Comparison of ENCODE assay signal across 18 cellular contexts in the genomic region with DNA sequence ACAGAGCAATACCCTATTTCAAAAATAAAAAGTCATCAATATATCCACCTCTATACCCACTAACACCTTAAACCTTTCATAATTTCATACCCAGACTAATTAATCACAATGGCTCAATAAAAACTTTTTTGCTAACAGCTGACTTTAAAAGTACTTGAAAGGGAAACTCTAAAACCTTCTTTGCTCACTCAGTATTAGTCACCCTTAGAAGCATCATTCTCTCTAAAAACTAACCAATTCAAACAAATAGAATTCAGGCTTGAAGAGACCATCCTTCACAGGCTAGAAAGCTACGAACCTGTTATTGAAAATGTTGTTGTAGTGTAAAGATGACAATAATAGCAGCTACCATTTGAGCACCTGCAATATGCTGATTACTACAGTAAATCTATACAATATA. TPM values are rescaled to one million over a fixed set of nuclear protein-coding genes. Genes with fewer than 3 reads are reported as not detected.
DNase-seq lines count a peak whose midpoint lies in the region; FAIRE-seq and TF ChIP-seq lines count a peak whose summit lies in the region.
"Had no signal": no experiment of that assay in that cellular context is flagged by ENCODE, and none has a peak within 500 bp of the region (broad histone marks: within the 10 kb centered on the region; RNA-seq: fewer than 3 reads in every experiment).

No MANE protein-coding gene starts in this region.

- TF ChIP-seq CTCF in osteoblast (IDR thresholded peaks at IDR 0.05; ENCODE audit: extremely low read depth, low read depth, low read length), result no peak

- peaks cover 90% of the 10 kb centered on the region for H3K36me3 Mint-ChIP-seq in activated T-cell treated with anti-CD3 and anti-CD28 coated beads, Interleukin-2, amount 50 U/mL, for 24 hours (ENCODE audit: low read depth)

- peaks cover 14% of the 10 kb centered on the region for H3K79me2 ChIP-seq in osteoblast (ENCODE audit: insufficient read depth, low read length)

- no peak overlapping the region for H3K4me3 ChIP-seq in osteoblast (ENCODE audit: insufficient read depth, low read length)

- DNase-seq in activated T-cell treated with anti-CD3 and anti-CD28 coated beads, Interleukin-2, amount 50 U/mL, for 24 hours, result no peak
- no peak for DNase-seq in activated T-cell treated with anti-CD3 and anti-CD28 coated beads for 4 hours
- peak; percentile 31 for DNase-seq in LHCN-M2 (ENCODE audit: low read depth)
- DNase-seq in fibroblast of peridontal ligament (ENCODE audit: extremely low read depth), result peak; percentile 35
- no peak for DNase-seq in osteoblast (ENCODE audit: insufficient read length, low spot score, missing footprints)
- no peak for DNase-seq in GM19239 (ENCODE audit: insufficient read length, low spot score)
- no peak for DNase-seq in ecto neural progenitor cell (ENCODE audit: low spot score)
- DNase-seq in GDM1 (lab: John Stamatoyannopoulos, UW), result no peak
- DNase-seq: 8988T, Caco-2, DMS153, H7, Kasumi-1, NCI-H1092 treated with DMSO at 0.1 percent for 48 hours, NCI-H2081, NCI-H446 treated with DMSO at 0.1 percent for 48 hours, Right ventricle myocardium superior had no signal

- H4K20me1 ChIP-seq in osteoblast (ENCODE audit: insufficient read depth, low read length), result peaks cover 2% of the 10 kb centered on the region

- peaks cover 63% of the 10 kb centered on the region for H3K36me3 ChIP-seq in osteoblast (ENCODE audit: insufficient read depth, low read length)

- H3K27me3 ChIP-seq in osteoblast (ENCODE audit: insufficient read depth, low read length), result no peaks in the 10 kb centered on the region

- no peak overlapping the region for H3K4me2 ChIP-seq in osteoblast (ENCODE audit: insufficient read depth, low read length)

- no peaks in the 10 kb centered on the region for H3K27me3 Mint-ChIP-seq in activated T-cell treated with anti-CD3 and anti-CD28 coated beads, Interleukin-2, amount 50 U/mL, for 24 hours
- H3K27me3 Mint-ChIP-seq: B cell had no signal

- no peaks in the 10 kb centered on the region for H3K4me1 Mint-ChIP-seq in activated T-cell treated with anti-CD3 and anti-CD28 coated beads, Interleukin-2, amount 50 U/mL, for 24 hours (ENCODE audit: low read depth)
- H3K4me1 Mint-ChIP-seq: B cell had no signal

- H3K4me3 Mint-ChIP-seq in activated T-cell treated with anti-CD3 and anti-CD28 coated beads, Interleukin-2, amount 50 U/mL, for 24 hours, result no peak overlapping the region
- H3K4me3 Mint-ChIP-seq: B cell had no signal

- peaks cover 33% of the 10 kb centered on the region for H3K4me1 ChIP-seq in osteoblast (ENCODE audit: insufficient read depth, low read length)

- H2AFZ ChIP-seq in osteoblast (ENCODE audit: low read length), result no peak overlapping the region

- H3K27ac Mint-ChIP-seq in activated T-cell treated with anti-CD3 and anti-CD28 coated beads, Interleukin-2, amount 50 U/mL, for 24 hours, result peak overlapping the region; percentile 13
- H3K27ac Mint-ChIP-seq: B cell had no signal

- no peaks in the 10 kb centered on the region for H3K9me3 ChIP-seq in osteoblast (ENCODE audit: low read depth, low read length)
- H3K9me3 ChIP-seq: Caco-2 had no signal

- H3K9me3 Mint-ChIP-seq in activated T-cell treated with anti-CD3 and anti-CD28 coated beads, Interleukin-2, amount 50 U/mL, for 24 hours, result no peaks in the 10 kb centered on the region

- FAIRE-seq in GM19239 (lab: Jason Lieb, UNC), result no peak

- peak overlapping the region; percentile 67 for H3K27ac ChIP-seq in osteoblast (ENCODE audit: low read depth, low read length)

RNA-seq across cellular contexts. Expression of gene HECTD1, which starts 37.2 kb away (rescaled TPM):
- 121 and 123 TPM in 2 replicates for total RNA-seq in LHCN-M2 (2014; rRNA removed)
- polyA plus RNA-seq in LHCN-M2 (2012), result 28.1 TPM
- 240 and 246 TPM in 2 replicates for total RNA-seq in osteoblast

Comparison
In these comparisons a context has a peak if more than half of its experiments do, and no peak if none do; other contexts are left out.
1. DNase-seq: peak in LHCN-M2 (single experiment) and fibroblast of peridontal ligament (single experiment); none in activated T-cell treated with anti-CD3 and anti-CD28 coated beads, Interleukin-2, amount 50 U/mL, for 24 hours (single experiment), activated T-cell treated with anti-CD3 and anti-CD28 coated beads for 4 hours (single experiment), osteoblast (single experiment), GM19239 (single experiment), ecto neural progenitor cell (single experiment) and GDM1 (single experiment).